ENCODE assay signal across 1 cellular context in the genomic region with DNA sequence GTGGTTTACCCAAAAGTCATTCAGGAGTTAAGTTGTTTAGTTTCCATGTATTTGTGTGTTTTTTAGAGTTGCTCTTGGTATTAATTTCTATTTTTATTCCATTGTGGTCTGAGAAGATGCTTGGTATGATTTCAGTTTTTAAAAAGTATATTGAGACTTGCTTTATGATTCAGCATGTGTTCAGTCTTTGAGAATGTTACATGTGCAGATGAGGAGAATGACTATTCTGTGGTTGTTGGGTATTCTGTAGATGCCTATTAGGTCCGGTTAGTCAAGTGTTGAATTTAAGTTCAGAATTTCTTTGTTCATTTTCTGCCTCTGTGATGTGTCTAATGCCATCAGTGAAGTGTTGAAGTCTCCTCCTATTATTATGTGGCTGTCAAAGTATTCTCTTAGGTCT.
TF ChIP-seq lines count a peak whose summit lies in the region.

No MANE protein-coding gene starts in this region.

TF ChIP-seq in HepG2, 621 proteins besides CTCF, POLR2A, EP300 and RAD21 (continued from another document):
- TF ChIP-seq HOXA9 (CRISPR knock-in tag; IDR thresholded peaks at IDR 0.05; ENCODE audit: borderline replicate concordance) (no peak), ZKSCAN5 (CRISPR knock-in tag; IDR thresholded peaks at IDR 0.05) (no peak), ATF1 (CRISPR knock-in tag; IDR thresholded peaks at IDR 0.05) (no peak)
TF ChIP-seq in HepG2: peak in this region for 0.
